ENCODE assay signal across 1 cellular context in genomic region chr2:206085742-206086445, GRCh38.
A peak's percentile ranks its signal among the peaks of the same experiment; 100 is the strongest.
TF ChIP-seq lines count a peak whose summit lies in the region.

A gene with protein sequence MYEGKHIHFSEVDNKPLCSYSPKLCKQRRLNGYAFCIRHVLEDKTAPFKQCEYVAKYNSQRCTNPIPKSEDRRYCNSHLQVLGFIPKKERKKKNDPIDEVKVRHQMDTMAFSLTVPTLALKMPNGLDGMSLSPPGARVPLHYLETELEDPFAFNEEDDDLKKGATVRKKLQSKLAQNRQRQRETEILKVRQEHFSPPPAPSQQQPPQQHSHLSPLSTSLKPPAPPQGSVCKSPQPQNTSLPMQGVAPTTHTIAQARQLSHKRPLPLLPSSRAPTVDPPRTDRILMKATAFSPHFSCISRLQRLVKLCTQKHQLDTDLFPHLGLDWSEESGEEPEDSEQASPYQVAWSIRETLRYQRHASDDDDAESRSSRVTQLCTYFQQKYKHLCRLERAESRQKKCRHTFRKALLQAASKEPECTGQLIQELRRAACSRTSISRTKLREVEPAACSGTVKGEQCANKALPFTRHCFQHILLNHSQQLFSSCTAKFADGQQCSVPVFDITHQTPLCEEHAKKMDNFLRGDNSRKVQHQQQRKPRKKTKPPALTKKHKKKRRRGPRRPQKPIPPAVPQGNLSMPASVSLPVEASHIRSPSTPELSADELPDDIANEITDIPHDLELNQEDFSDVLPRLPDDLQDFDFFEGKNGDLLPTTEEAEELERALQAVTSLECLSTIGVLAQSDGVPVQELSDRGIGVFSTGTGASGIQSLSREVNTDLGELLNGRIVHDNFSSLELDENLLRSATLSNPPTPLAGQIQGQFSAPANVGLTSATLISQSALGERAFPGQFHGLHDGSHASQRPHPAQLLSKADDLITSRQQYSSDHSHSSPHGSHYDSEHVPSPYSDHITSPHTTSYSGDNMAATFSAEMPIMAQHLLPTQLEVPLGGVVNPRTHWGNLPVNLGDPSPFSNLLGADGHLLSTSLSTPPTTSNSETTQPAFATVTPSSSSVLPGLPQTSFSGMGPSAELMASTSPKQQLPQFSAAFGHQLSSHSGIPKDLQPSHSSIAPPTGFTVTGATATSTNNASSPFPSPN (minus strand): TSS chr2:206086174. CDS start chr2:206063016, 23,158 bp downstream.

TF ChIP-seq in HepG2, 621 proteins besides CTCF, POLR2A, EP300 and RAD21 (continued from another document and continues in another):
- peak; percentile 25; the same call in 1 of the 2 replicates for TF ChIP-seq ZFP91 (CRISPR knock-in tag; IDR thresholded peaks at IDR 0.05; ENCODE audit: borderline replicate concordance)
- TF ChIP-seq GFI1 (CRISPR knock-in tag; IDR thresholded peaks at IDR 0.05; ENCODE audit: borderline replicate concordance) = 0 out of 2 replicates have a peak, but pooled peaks have one; percentile 30
- TF ChIP-seq SIN3A (IDR thresholded peaks at IDR 0.05; ENCODE audit: borderline replicate concordance, low read depth, low read length) = no peak
- TF ChIP-seq ZNF468 (CRISPR knock-in tag; IDR thresholded peaks at IDR 0.05) = no peak
- peak; percentile 45; the same call in 1 of the 2 replicates for TF ChIP-seq NAIF1 (CRISPR knock-in tag; IDR thresholded peaks at IDR 0.05; ENCODE audit: borderline replicate concordance)
- TF ChIP-seq EHMT2 (IDR thresholded peaks at IDR 0.05; ENCODE audit: borderline replicate concordance, low read depth, low read length) = no peak
- TF ChIP-seq ZNF564 (CRISPR knock-in tag; IDR thresholded peaks at IDR 0.05) = no peak; the same call in 1 of the 2 replicates
- TF ChIP-seq ZNF337 (CRISPR knock-in tag; IDR thresholded peaks at IDR 0.05; ENCODE audit: borderline replicate concordance, low read depth) = 0 out of 2 replicates have a peak, but pooled peaks have one; percentile 51
- TF ChIP-seq, protein P1, sequence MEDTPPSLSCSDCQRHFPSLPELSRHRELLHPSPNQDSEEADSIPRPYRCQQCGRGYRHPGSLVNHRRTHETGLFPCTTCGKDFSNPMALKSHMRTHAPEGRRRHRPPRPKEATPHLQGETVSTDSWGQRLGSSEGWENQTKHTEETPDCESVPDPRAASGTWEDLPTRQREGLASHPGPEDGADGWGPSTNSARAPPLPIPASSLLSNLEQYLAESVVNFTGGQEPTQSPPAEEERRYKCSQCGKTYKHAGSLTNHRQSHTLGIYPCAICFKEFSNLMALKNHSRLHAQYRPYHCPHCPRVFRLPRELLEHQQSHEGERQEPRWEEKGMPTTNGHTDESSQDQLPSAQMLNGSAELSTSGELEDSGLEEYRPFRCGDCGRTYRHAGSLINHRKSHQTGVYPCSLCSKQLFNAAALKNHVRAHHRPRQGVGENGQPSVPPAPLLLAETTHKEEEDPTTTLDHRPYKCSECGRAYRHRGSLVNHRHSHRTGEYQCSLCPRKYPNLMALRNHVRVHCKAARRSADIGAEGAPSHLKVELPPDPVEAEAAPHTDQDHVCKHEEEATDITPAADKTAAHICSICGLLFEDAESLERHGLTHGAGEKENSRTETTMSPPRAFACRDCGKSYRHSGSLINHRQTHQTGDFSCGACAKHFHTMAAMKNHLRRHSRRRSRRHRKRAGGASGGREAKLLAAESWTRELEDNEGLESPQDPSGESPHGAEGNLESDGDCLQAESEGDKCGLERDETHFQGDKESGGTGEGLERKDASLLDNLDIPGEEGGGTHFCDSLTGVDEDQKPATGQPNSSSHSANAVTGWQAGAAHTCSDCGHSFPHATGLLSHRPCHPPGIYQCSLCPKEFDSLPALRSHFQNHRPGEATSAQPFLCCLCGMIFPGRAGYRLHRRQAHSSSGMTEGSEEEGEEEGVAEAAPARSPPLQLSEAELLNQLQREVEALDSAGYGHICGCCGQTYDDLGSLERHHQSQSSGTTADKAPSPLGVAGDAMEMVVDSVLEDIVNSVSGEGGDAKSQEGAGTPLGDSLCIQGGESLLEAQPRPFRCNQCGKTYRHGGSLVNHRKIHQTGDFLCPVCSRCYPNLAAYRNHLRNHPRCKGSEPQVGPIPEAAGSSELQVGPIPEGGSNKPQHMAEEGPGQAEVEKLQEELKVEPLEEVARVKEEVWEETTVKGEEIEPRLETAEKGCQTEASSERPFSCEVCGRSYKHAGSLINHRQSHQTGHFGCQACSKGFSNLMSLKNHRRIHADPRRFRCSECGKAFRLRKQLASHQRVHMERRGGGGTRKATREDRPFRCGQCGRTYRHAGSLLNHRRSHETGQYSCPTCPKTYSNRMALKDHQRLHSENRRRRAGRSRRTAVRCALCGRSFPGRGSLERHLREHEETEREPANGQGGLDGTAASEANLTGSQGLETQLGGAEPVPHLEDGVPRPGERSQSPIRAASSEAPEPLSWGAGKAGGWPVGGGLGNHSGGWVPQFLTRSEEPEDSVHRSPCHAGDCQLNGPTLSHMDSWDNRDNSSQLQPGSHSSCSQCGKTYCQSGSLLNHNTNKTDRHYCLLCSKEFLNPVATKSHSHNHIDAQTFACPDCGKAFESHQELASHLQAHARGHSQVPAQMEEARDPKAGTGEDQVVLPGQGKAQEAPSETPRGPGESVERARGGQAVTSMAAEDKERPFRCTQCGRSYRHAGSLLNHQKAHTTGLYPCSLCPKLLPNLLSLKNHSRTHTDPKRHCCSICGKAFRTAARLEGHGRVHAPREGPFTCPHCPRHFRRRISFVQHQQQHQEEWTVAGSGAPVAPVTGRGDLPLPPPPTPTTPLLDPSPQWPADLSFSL (CRISPR knock-in tag; IDR thresholded peaks at IDR 0.05) = no peak
- TF ChIP-seq ZBTB1 (CRISPR knock-in tag; IDR thresholded peaks at IDR 0.05; ENCODE audit: borderline replicate concordance) = no peak
- TF ChIP-seq ZNF878 (CRISPR knock-in tag; IDR thresholded peaks at IDR 0.05) = 0 out of 2 replicates have a peak, but pooled peaks have one; percentile 24
- TF ChIP-seq SNAI1 (CRISPR knock-in tag; IDR thresholded peaks at IDR 0.05; ENCODE audit: borderline replicate concordance) = no peak
- TF ChIP-seq ZNF18 (CRISPR knock-in tag; IDR thresholded peaks at IDR 0.05; ENCODE audit: insufficient replicate concordance) = peak; percentile 87
- TF ChIP-seq ZNF263 (CRISPR knock-in tag; IDR thresholded peaks at IDR 0.05) = peak; percentile 43
- no peak for TF ChIP-seq PCBP1 (IDR thresholded peaks at IDR 0.05; ENCODE audit: borderline replicate concordance, low read depth, low read length)
- no peak for TF ChIP-seq FOXC1 (CRISPR knock-in tag; IDR thresholded peaks at IDR 0.05; ENCODE audit: borderline replicate concordance)
- no peak for TF ChIP-seq ZNF460 (CRISPR knock-in tag; IDR thresholded peaks at IDR 0.05; ENCODE audit: borderline replicate concordance)
- no peak for TF ChIP-seq TBX3 (IDR thresholded peaks at IDR 0.05; ENCODE audit: borderline replicate concordance)
- TF ChIP-seq PLSCR1 (CRISPR knock-in tag; IDR thresholded peaks at IDR 0.05; ENCODE audit: borderline replicate concordance) = no peak
- TF ChIP-seq CREM (IDR thresholded peaks at IDR 0.05) = peak; percentile 6; the same call in 1 of the 2 replicates
- no peak for TF ChIP-seq CREM (CRISPR knock-in tag; IDR thresholded peaks at IDR 0.05)
- no peak for TF ChIP-seq ZFP62 (CRISPR knock-in tag; IDR thresholded peaks at IDR 0.05)
- no peak; the same call in 1 of the 2 replicates for TF ChIP-seq KDM3A (CRISPR knock-in tag; IDR thresholded peaks at IDR 0.05; ENCODE audit: low read depth)
- TF ChIP-seq NR2F2 (IDR thresholded peaks at IDR 0.05; ENCODE audit: borderline replicate concordance, low read depth) = peak; percentile 45; the same call in 1 of the 2 replicates
- TF ChIP-seq ZNF589 (CRISPR knock-in tag; conservative IDR thresholded peaks at IDR 0.05) = no peak
- no peak for TF ChIP-seq ZNF44 (CRISPR knock-in tag; IDR thresholded peaks at IDR 0.05)
- no peak for TF ChIP-seq CC2D1A (CRISPR knock-in tag; IDR thresholded peaks at IDR 0.05)
- TF ChIP-seq SP5 (CRISPR knock-in tag; IDR thresholded peaks at IDR 0.05; ENCODE audit: borderline replicate concordance, low read depth) = no peak
- TF ChIP-seq SRSF9 (IDR thresholded peaks at IDR 0.05; ENCODE audit: borderline replicate concordance, insufficient read depth, low read depth, low read length, poor library complexity, severe bottlenecking) = no peak
- no peak for TF ChIP-seq NBN (conservative IDR thresholded peaks at IDR 0.05)
- TF ChIP-seq TBL1XR1 (IDR thresholded peaks at IDR 0.05; ENCODE audit: borderline replicate concordance, low read length, partially characterized antibody) = no peak
- TF ChIP-seq, protein P2, sequence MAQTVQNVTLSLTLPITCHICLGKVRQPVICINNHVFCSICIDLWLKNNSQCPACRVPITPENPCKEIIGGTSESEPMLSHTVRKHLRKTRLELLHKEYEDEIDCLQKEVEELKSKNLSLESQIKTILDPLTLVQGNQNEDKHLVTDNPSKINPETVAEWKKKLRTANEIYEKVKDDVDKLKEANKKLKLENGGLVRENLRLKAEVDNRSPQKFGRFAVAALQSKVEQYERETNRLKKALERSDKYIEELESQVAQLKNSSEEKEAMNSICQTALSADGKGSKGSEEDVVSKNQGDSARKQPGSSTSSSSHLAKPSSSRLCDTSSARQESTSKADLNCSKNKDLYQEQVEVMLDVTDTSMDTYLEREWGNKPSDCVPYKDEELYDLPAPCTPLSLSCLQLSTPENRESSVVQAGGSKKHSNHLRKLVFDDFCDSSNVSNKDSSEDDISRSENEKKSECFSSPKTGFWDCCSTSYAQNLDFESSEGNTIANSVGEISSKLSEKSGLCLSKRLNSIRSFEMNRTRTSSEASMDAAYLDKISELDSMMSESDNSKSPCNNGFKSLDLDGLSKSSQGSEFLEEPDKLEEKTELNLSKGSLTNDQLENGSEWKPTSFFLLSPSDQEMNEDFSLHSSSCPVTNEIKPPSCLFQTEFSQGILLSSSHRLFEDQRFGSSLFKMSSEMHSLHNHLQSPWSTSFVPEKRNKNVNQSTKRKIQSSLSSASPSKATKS (CRISPR knock-in tag; IDR thresholded peaks at IDR 0.05) = no peak
- TF ChIP-seq ZIK1 (CRISPR knock-in tag; IDR thresholded peaks at IDR 0.05; ENCODE audit: borderline replicate concordance, low read depth) = no peak
- no peak for TF ChIP-seq RFX1 (IDR thresholded peaks at IDR 0.05)
- TF ChIP-seq ZNF280B (CRISPR knock-in tag; IDR thresholded peaks at IDR 0.05; ENCODE audit: borderline replicate concordance) = no peak
- TF ChIP-seq NCOA5 (CRISPR knock-in tag; IDR thresholded peaks at IDR 0.05) = no peak
- TF ChIP-seq NFE2L2 (IDR thresholded peaks at IDR 0.05; ENCODE audit: low read length) = no peak
- TF ChIP-seq POLR2G (IDR thresholded peaks at IDR 0.05; ENCODE audit: low read depth, low read length) = peak; percentile 97
- TF ChIP-seq NPAS2 (CRISPR knock-in tag; IDR thresholded peaks at IDR 0.05; ENCODE audit: borderline replicate concordance) = no peak
- TF ChIP-seq BCLAF1 (IDR thresholded peaks at IDR 0.05) = no peak
